Comparison of ENCODE assay signal across 8 cellular contexts in the genomic region with DNA sequence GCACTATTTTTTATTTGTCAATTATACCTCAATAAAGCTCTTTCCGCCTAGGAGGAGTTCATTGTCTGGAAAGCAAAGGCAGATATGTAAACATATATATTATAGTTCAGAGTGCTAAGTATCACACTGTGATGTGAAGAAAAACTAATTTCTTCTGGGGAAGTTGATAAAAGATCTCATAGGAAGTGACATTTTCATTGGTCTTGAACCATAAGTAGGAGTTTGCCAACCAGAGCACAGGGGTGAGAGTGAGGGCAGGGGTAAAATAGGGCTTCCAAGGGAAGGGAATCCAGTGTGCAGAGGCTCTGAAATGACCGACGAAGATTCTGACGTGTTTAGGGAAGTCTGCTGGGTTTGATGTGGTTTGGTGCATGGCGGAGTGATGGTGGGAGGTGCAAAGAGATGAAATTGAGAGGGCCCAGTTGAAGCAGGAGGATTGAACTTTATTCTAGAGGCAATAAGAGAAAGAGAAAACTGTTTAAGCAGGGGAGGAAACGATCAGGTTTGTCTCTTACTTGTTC. TPM values are rescaled to one million over a fixed set of nuclear protein-coding genes. Genes with fewer than 3 reads are reported as not detected.
DNase-seq lines count a peak whose midpoint lies in the region; ATAC-seq and TF ChIP-seq lines count a peak whose summit lies in the region.

No MANE protein-coding gene starts in this region.

- H3K27me3 ChIP-seq in KMS-11 (ENCODE audit: insufficient read depth, low read depth) = no peaks in the 10 kb centered on the region
- no peaks in the 10 kb centered on the region for H3K27me3 ChIP-seq in ectodermal cell (ENCODE audit: control insufficient read depth, insufficient read depth, low read length, poor library complexity, severe bottlenecking)
- H3K27me3 ChIP-seq in muscle layer of colon (ENCODE audit: control insufficient read depth in 1 of 2, insufficient read depth in 2 of 2, low read length in 2 of 2) = no peaks in the 10 kb centered on the region

- peaks cover 41% of the 10 kb centered on the region for H3K79me2 ChIP-seq in KMS-11 (ENCODE audit: insufficient read depth, low read depth)

- H3K36me3 ChIP-seq in KMS-11 (ENCODE audit: insufficient read depth) = no peaks in the 10 kb centered on the region
- H3K36me3 ChIP-seq in ectodermal cell (ENCODE audit: control insufficient read depth, insufficient read depth, low read length) = no peaks in the 10 kb centered on the region
- H3K36me3 ChIP-seq in muscle layer of colon (ENCODE audit: insufficient read depth, low read length) = no peaks in the 10 kb centered on the region

- peak overlapping the region; percentile 79 for H3K4me2 ChIP-seq in KMS-11

- H2AFZ ChIP-seq in KMS-11 (ENCODE audit: low read depth) = peak overlapping the region; percentile 65; the same call in 1 of the 2 replicates

- no peaks in the 10 kb centered on the region for H4K20me1 ChIP-seq in KMS-11 (ENCODE audit: insufficient read depth)

- no peaks in the 10 kb centered on the region for H3K9me3 ChIP-seq in ectodermal cell (ENCODE audit: control insufficient read depth, low read length)
- H3K9me3 ChIP-seq in muscle layer of colon (ENCODE audit: low read length) = no peaks in the 10 kb centered on the region

- H3K4me3 ChIP-seq in AG09309 (ENCODE audit: control insufficient read depth, low read depth, low read length) (peak overlapping the region; percentile 54), KMS-11 (IDR thresholded peaks at IDR 0.05; ENCODE audit: insufficient read depth, low read depth, low read length) (no peak overlapping the region), ectodermal cell (ENCODE audit: insufficient read depth, low read depth, low read length) (peak overlapping the region; percentile 90), muscle layer of colon (ENCODE audit: low read depth in 1 of 2, low read length in 2 of 2) (peak overlapping the region; percentile 53 to 69)

- TF ChIP-seq CTCF in AG09309 (IDR thresholded peaks at IDR 0.05; ENCODE audit: control insufficient read depth, insufficient read depth, low read depth, low read length, missing control alignments) = no peak
- TF ChIP-seq CTCF in KMS-11 (conservative IDR thresholded peaks at IDR 0.05; ENCODE audit: low read depth, low read length) = no peak

- H3K9ac ChIP-seq in KMS-11 (peak overlapping the region; percentile 80; the same call in 1 of the 2 replicates), muscle layer of colon (ENCODE audit: low read length) (peak overlapping the region; percentile 78)

- ATAC-seq in GM19372 (IDR thresholded peaks at IDR 0.05; ENCODE audit: low read depth, unreplicated experiment) = peak; percentile 31

- H3K4me1 ChIP-seq in KMS-11 (ENCODE audit: low read depth, poor library complexity, severe bottlenecking) (peaks cover 17% of the 10 kb centered on the region), ectodermal cell (ENCODE audit: control insufficient read depth, insufficient read depth, low read length) (peaks cover 5% of the 10 kb centered on the region), muscle layer of colon (ENCODE audit: insufficient read depth, low read length) (peaks cover 13% of the 10 kb centered on the region)

- H3K27ac ChIP-seq in KMS-11 (peak overlapping the region; percentile 83; the same call in 1 of the 2 replicates), ectodermal cell (ENCODE audit: insufficient read depth, low read depth, low read length, poor library complexity, severe bottlenecking) (no peak overlapping the region), muscle layer of colon (ENCODE audit: low read depth, low read length) (peak overlapping the region; percentile 89)

- DNase-seq in AG09309 (ENCODE audit: low read depth) = no peak
- peak; percentile 22 to 35 for DNase-seq in activated CD4-positive, alpha-beta T cell treated with anti-CD3 and anti-CD28 coated beads for 24 hours (ENCODE audit: low read depth in 2 of 2)
- peak; percentile 29 for DNase-seq in stromal cell of bone marrow (ENCODE audit: low read depth)
- no peak for DNase-seq in foreskin melanocyte

- 21 to 24% methylated on average over 5 of the region's 6 CpGs for WGBS in ectodermal cell, 2 experiments

RNA-seq across cellular contexts. Expression of a gene that starts 0.8 kb away (rescaled TPM):
- polyA plus RNA-seq in ectodermal cell (2013, experiment 1 of 4) = 36.0 TPM
- polyA plus RNA-seq in ectodermal cell (2013, experiment 2 of 4) = 39.9 TPM
- polyA plus RNA-seq in ectodermal cell (2013, experiment 3 of 4) = 31.1 TPM
- polyA plus RNA-seq in ectodermal cell (2013, experiment 4 of 4) = 34.8 TPM

Comparison
In these comparisons a context has a peak if more than half of its experiments do, and no peak if none do; other contexts are left out.
1. DNase-seq: peak in activated CD4-positive, alpha-beta T cell treated with anti-CD3 and anti-CD28 coated beads for 24 hours (2 of 2) and stromal cell of bone marrow (single experiment); none in AG09309 (single experiment) and foreskin melanocyte (single experiment).